Comparison of ENCODE assay signal across 8 cellular contexts in genomic region chr7:107661081-107661864, GRCh38. TPM values are rescaled to one million over a fixed set of nuclear protein-coding genes. Genes with fewer than 3 reads are reported as not detected.
DNase-seq lines count a peak whose midpoint lies in the region; ATAC-seq and TF ChIP-seq lines count a peak whose summit lies in the region.

No MANE protein-coding gene starts in this region.

- peak; percentile 46 for TF ChIP-seq RAD21 in neural cell (conservative IDR thresholded peaks at IDR 0.05)

- H3K4me3 ChIP-seq in Caco-2 (ENCODE audit: low read depth, low read length) (peak overlapping the region; percentile 57), neural cell (ENCODE audit: low read length) (peak overlapping the region; percentile 86), upper lobe of right lung (peak overlapping the region; percentile 53)

- no peaks in the 10 kb centered on the region for H4K20me1 ChIP-seq in neural cell (ENCODE audit: insufficient read depth)

- no peak overlapping the region for H2AFZ ChIP-seq in neural cell (ENCODE audit: low read depth, low read length)

- H3K4me3 Mint-ChIP-seq in Caco-2 (ENCODE audit: unreplicated experiment) = peak overlapping the region; percentile 78

- DNase-seq in Caco-2 (peak; percentile 72 to 74), NCI-H2171 treated with DMSO at 0.1 percent for 48 hours (lab: John Stamatoyannopoulos, UW) (peak; percentile 62), activated T-cell treated with anti-CD3 and anti-CD28 coated beads for 48 hours (ENCODE audit: low read depth) (peak; percentile 54), fibroblast of gingiva (ENCODE audit: low read depth) (peak; percentile 30), upper lobe of right lung (peak; percentile 78), T1000 (lab: John Stamatoyannopoulos, UW) (no peak)

- no peak overlapping the region for H3K27ac Mint-ChIP-seq in Caco-2 (ENCODE audit: unreplicated experiment)

- H3K27ac ChIP-seq in neural cell (ENCODE audit: low read length) = no peak overlapping the region
- H3K27ac ChIP-seq in upper lobe of right lung = no peak overlapping the region

- peak; percentile 61 for ATAC-seq in GM21737 (IDR thresholded peaks at IDR 0.05; ENCODE audit: unreplicated experiment)
- ATAC-seq in upper lobe of right lung = peak; percentile 87

- no peaks in the 10 kb centered on the region for H3K79me2 ChIP-seq in neural cell (replicated peaks; ENCODE audit: insufficient read depth, low read length)

- TF ChIP-seq EP300 in neural cell (conservative IDR thresholded peaks at IDR 0.05; ENCODE audit: poor library complexity, severe bottlenecking) = no peak

- H3K36me3 ChIP-seq in Caco-2 (ENCODE audit: control insufficient read depth, insufficient read depth, low read length) = no peaks in the 10 kb centered on the region
- H3K36me3 ChIP-seq in neural cell (ENCODE audit: insufficient read depth, low read length) = no peaks in the 10 kb centered on the region
- H3K36me3 ChIP-seq in upper lobe of right lung = no peaks in the 10 kb centered on the region

- no peaks in the 10 kb centered on the region for H3K9me3 Mint-ChIP-seq in Caco-2 (ENCODE audit: unreplicated experiment)

- no peaks in the 10 kb centered on the region for H3K9me3 ChIP-seq in Caco-2
- H3K9me3 ChIP-seq in neural cell (ENCODE audit: low read length) = no peaks in the 10 kb centered on the region
- H3K9me3 ChIP-seq in upper lobe of right lung = no peaks in the 10 kb centered on the region

- H3K27me3 ChIP-seq in Caco-2 (replicated peaks; ENCODE audit: control insufficient read depth, insufficient read depth, low read length) (peaks cover 6% of the 10 kb centered on the region; the same call in 1 of the 2 replicates), neural cell (ENCODE audit: insufficient read depth, low read depth, low read length) (peaks cover 60% of the 10 kb centered on the region), upper lobe of right lung (peaks cover 42% of the 10 kb centered on the region)

- CTCF ChIA-PET in Caco-2 (lab: Charles Lee) = interaction anchor here (0.6 to 1.3 kb wide), 7 partner anchors 34 to 218 kb away, joined by 3 to 6 read pairs (median 4); partner anchors contain the start of genes BCAP29, CBLL1, COG5 and DUS4L

- H3K27me3 Mint-ChIP-seq in Caco-2 (ENCODE audit: insufficient read depth, unreplicated experiment) = peaks cover 23% of the 10 kb centered on the region

- no peaks in the 10 kb centered on the region for H3F3A ChIP-seq in neural cell (ENCODE audit: insufficient read depth, low read length, poor library complexity, severe bottlenecking)

- H3K9ac ChIP-seq in neural cell (ENCODE audit: low read length) = peak overlapping the region; percentile 42

- H3K4me2 ChIP-seq in neural cell (ENCODE audit: low read length) = peak overlapping the region; percentile 60

- H3K4me1 ChIP-seq in Caco-2 = no peaks in the 10 kb centered on the region
- H3K4me1 ChIP-seq in upper lobe of right lung = peaks cover 15% of the 10 kb centered on the region

- H3K4me1 Mint-ChIP-seq in Caco-2 (ENCODE audit: low read depth, unreplicated experiment) = peaks cover 5% of the 10 kb centered on the region

- no peaks in the 10 kb centered on the region for H3K36me3 Mint-ChIP-seq in Caco-2 (ENCODE audit: insufficient read depth, unreplicated experiment)

- no peaks in the 10 kb centered on the region for H3K9me2 ChIP-seq in neural cell (ENCODE audit: insufficient read depth, low read length)

- BruUV-seq in Caco-2 (replicated peaks; lab: Mats Ljungman, UMichigan) = no TSS peak

- TF ChIP-seq CTCF in Caco-2 (IDR thresholded peaks at IDR 0.05; ENCODE audit: insufficient read depth in 1 of 2, low read depth in 1 of 2, low read length in 1 of 2, severe bottlenecking in 1 of 2, unreplicated experiment in 1 of 2) (peak in 1 of 2 experiments; percentile 44), neural cell (IDR thresholded peaks at IDR 0.05; ENCODE audit: poor library complexity, severe bottlenecking) (peak; percentile 52), upper lobe of right lung (IDR thresholded peaks at IDR 0.05) (no peak)

- intact Hi-C loops in Caco-2 (cut with micrococcal nuclease; ENCODE audit: unreplicated experiment) (loop anchor here (1.0 to 2.0 kb wide), 2 partner anchors 80 to 198 kb away; partner anchors contain the start of gene BCAP29), upper lobe of right lung (cut with DNase I) (no loop called here)

- POLR2A ChIA-PET in Caco-2 (lab: Charles Lee) = no interaction called here

TF ChIP-seq in neural cell, 6 proteins besides CTCF, POLR2A, EP300 and RAD21:
- TF ChIP-seq SMC3 (conservative IDR thresholded peaks at IDR 0.05; ENCODE audit: poor library complexity) = peak; percentile 48
- peak; percentile 1 for TF ChIP-seq REST (IDR thresholded peaks at IDR 0.05; ENCODE audit: borderline replicate concordance)
- TF ChIP-seq MXI1 (conservative IDR thresholded peaks at IDR 0.05; ENCODE audit: poor library complexity, severe bottlenecking) = peak; percentile 46
- TF ChIP-seq EZH2 (IDR thresholded peaks at IDR 0.05; ENCODE audit: borderline replicate concordance, insufficient read depth, low read length, poor library complexity, severe bottlenecking) = no peak

RNA-seq across cellular contexts. Expression of gene SLC26A4, which starts 0.6 kb away (rescaled TPM):
- total RNA-seq in Caco-2 (2022) (not detected in 2 replicates), upper lobe of right lung (1.0 TPM)
- polyA plus RNA-seq in neural cell = not detected in 2 replicates
- polyA minus RNA-seq in neural cell = not detected in 2 replicates
